In the genomic region with DNA sequence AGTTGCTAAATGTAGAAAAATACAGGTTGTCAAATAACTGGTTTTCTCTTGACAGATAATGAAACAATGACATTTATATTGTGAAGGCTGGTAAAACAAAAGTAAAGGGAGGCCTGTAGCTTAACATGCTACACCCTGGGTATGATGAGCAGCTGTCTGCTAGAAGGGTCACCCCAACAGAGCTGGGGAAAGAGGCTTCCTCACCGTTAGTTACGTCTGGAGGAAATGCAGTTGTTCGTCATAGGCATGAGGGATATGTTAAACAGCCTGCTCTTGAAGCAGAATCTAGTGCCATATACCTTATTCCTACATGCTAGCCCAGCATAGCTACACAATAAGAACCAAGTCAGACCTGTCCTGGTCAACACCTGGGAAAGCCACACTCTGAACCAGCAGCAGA, we compare ENCODE assay signal across 9 cellular contexts. TPM values are rescaled to one million over a fixed set of nuclear protein-coding genes. Genes with fewer than 3 reads are reported as not detected.
DNase-seq lines count a peak whose midpoint lies in the region; ATAC-seq, FAIRE-seq and TF ChIP-seq lines count a peak whose summit lies in the region.
"Had no signal": no experiment of that assay in that cellular context is flagged by ENCODE, and none has a peak within 500 bp of the region (broad histone marks: within the 10 kb centered on the region; RNA-seq: fewer than 3 reads in every experiment).

No MANE protein-coding gene starts in this region.

- no peaks in the 10 kb centered on the region for H3K27me3 Mint-ChIP-seq in activated naive CD8-positive, alpha-beta T cell
- peaks cover 2% of the 10 kb centered on the region for H3K27me3 Mint-ChIP-seq in endothelial cell (ENCODE audit: unreplicated experiment)

- H3K4me3 Mint-ChIP-seq in activated naive CD8-positive, alpha-beta T cell, result peak overlapping the region; percentile 82
- H3K4me3 Mint-ChIP-seq in endothelial cell (ENCODE audit: unreplicated experiment), result no peak overlapping the region

- no peak overlapping the region for H2AFZ ChIP-seq in osteoblast (ENCODE audit: low read length)

- 79 to 87% methylated on average over 3 of the region's 3 CpGs for WGBS in thyroid gland, 2 donors

- H3K4me2 ChIP-seq in osteoblast (ENCODE audit: insufficient read depth, low read length), result no peak overlapping the region

- H3K27ac Mint-ChIP-seq in activated naive CD8-positive, alpha-beta T cell, result peak overlapping the region; percentile 100
- no peak overlapping the region for H3K27ac Mint-ChIP-seq in endothelial cell (ENCODE audit: unreplicated experiment)

- TF ChIP-seq POLR2A in thyroid gland (IDR thresholded peaks at IDR 0.05), result no peak

- peaks cover 91% of the 10 kb centered on the region for H3K4me1 Mint-ChIP-seq in activated naive CD8-positive, alpha-beta T cell (ENCODE audit: low read depth)
- peaks cover 27% of the 10 kb centered on the region for H3K4me1 Mint-ChIP-seq in endothelial cell (ENCODE audit: unreplicated experiment)

- TF ChIP-seq CTCF in osteoblast (IDR thresholded peaks at IDR 0.05; ENCODE audit: extremely low read depth, low read depth, low read length), result no peak
- no peak for TF ChIP-seq CTCF in thyroid gland (IDR thresholded peaks at IDR 0.05)
- TF ChIP-seq CTCF in endothelial cell (IDR thresholded peaks at IDR 0.05; ENCODE audit: unreplicated experiment), result no peak

- peak; percentile 94 for FAIRE-seq in GM19239 (lab: Jason Lieb, UNC)

- H3K4me3 ChIP-seq in osteoblast (ENCODE audit: insufficient read depth, low read length), result no peak overlapping the region
- H3K4me3 ChIP-seq in thyroid gland (replicated peaks in 1 of 3), result no peak overlapping the region
- H3K4me3 ChIP-seq: ascending aorta had no signal

- peaks cover 4% of the 10 kb centered on the region for H3K9me3 Mint-ChIP-seq in activated naive CD8-positive, alpha-beta T cell (ENCODE audit: low read depth)
- no peaks in the 10 kb centered on the region for H3K9me3 Mint-ChIP-seq in endothelial cell (ENCODE audit: unreplicated experiment)

- peaks cover 33% of the 10 kb centered on the region for H3K4me1 ChIP-seq in osteoblast (ENCODE audit: insufficient read depth, low read length)
- peaks cover 35 to 49% of the 10 kb centered on the region in 2 donors for H3K4me1 ChIP-seq in thyroid gland

- H3K27me3 ChIP-seq in osteoblast (ENCODE audit: insufficient read depth, low read length), result no peaks in the 10 kb centered on the region
- H3K27me3 ChIP-seq in thyroid gland, result no peaks in the 10 kb centered on the region
- H3K27me3 ChIP-seq: ascending aorta had no signal

- no peaks in the 10 kb centered on the region for H3K36me3 ChIP-seq in osteoblast (ENCODE audit: insufficient read depth, low read length)
- H3K36me3 ChIP-seq in thyroid gland, result no peaks in the 10 kb centered on the region
- H3K36me3 ChIP-seq: ascending aorta had no signal

- ATAC-seq in HG02981 (IDR thresholded peaks at IDR 0.05; ENCODE audit: unreplicated experiment), result no peak

- H4K20me1 ChIP-seq in osteoblast (ENCODE audit: insufficient read depth, low read length), result peaks cover 15% of the 10 kb centered on the region

- peaks cover 80% of the 10 kb centered on the region for H3K79me2 ChIP-seq in osteoblast (ENCODE audit: insufficient read depth, low read length)

- H3K27ac ChIP-seq in osteoblast (ENCODE audit: low read depth, low read length) (peak overlapping the region; percentile 13), thyroid gland (no peak overlapping the region)

- intact Hi-C loops in thyroid gland (cut with DNase I), result no loop called here

- DNase-seq in GM19239 (ENCODE audit: insufficient read length, low spot score), result no peak
- DNase-seq in T-helper 1 cell, result peak in 4 of 5 donors; percentile 30 to 76 (median 46)
- no peak for DNase-seq in osteoblast (ENCODE audit: insufficient read length, low spot score, missing footprints)
- DNase-seq in thyroid gland, result no peak
- no peak for DNase-seq in endothelial cell (ENCODE audit: low spot score)
- DNase-seq: DMS53 had no signal

- H3K9me3 ChIP-seq in osteoblast (ENCODE audit: low read depth, low read length) (no peaks in the 10 kb centered on the region), thyroid gland (no peaks in the 10 kb centered on the region)
- H3K9me3 ChIP-seq: ascending aorta had no signal

- H3K36me3 Mint-ChIP-seq in activated naive CD8-positive, alpha-beta T cell, result peaks cover 12% of the 10 kb centered on the region
- no peaks in the 10 kb centered on the region for H3K36me3 Mint-ChIP-seq in endothelial cell (ENCODE audit: low read depth, unreplicated experiment)

RNA-seq across cellular contexts. Expression of a gene that starts 49.9 kb away (rescaled TPM):
- total RNA-seq in osteoblast, result 47.7 and 48.1 TPM in 2 replicates
- 10 to 100 TPM; 39.4 to 68.0 (median 47.4) TPM for total RNA-seq in thyroid gland
- 26.1 TPM for total RNA-seq in endothelial cell (ENCODE audit: unreplicated experiment)

Comparison
In these comparisons a context has a peak if more than half of its experiments do, and no peak if none do; other contexts are left out.
1. DNase-seq: peak in T-helper 1 cell (4 of 5); none in GM19239 (single experiment), osteoblast (single experiment), thyroid gland (0 of 2) and endothelial cell (single experiment).